Comparison of ENCODE assay signal across 1 cellular context in genomic region chr14:93173943-93174395, GRCh38.
TF ChIP-seq lines count a peak whose summit lies in the region.

No MANE protein-coding gene starts in this region.

TF ChIP-seq in IMR-90, 13 proteins besides CTCF, POLR2A, EP300 and RAD21 (continued from another document):
- TF ChIP-seq MXI1 (IDR thresholded peaks at IDR 0.05; ENCODE audit: borderline replicate concordance, low read depth, low read length), result no peak
